ENCODE assay signal across 9 cellular contexts in the genomic region with DNA sequence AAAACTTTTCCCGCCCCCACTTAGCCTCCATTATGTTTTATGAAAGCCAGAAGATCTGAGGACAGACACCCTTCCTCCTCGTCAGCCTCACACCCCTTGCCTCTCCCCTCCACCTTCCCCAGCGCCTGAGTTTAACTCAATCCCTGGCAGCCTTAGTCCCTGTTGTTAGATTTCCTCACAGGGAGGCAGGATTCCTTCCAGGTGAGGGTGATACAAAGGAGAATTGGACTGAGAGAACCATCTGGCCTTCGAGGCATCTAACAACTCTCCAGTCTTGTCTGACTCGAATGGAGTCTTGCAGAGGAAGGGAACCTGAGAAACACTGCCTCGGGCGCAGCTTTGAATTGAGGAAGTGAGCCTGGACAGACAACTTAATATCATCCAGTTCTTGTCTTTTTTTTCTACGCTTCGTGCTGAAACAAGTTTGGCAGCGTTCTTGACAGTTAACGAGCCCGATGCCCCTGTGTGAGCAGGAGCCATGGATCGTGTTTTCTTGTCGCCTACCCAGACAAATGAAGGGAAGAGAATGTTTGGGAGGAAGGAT. TPM values are rescaled to one million over a fixed set of nuclear protein-coding genes. Genes with fewer than 3 reads are reported as not detected.
DNase-seq lines count a peak whose midpoint lies in the region; ATAC-seq, FAIRE-seq and TF ChIP-seq lines count a peak whose summit lies in the region.
"Had no signal": no experiment of that assay in that cellular context is flagged by ENCODE, and none has a peak within 500 bp of the region (broad histone marks: within the 10 kb centered on the region; RNA-seq: fewer than 3 reads in every experiment).

No MANE protein-coding gene starts in this region.

- peak overlapping the region; percentile 81 to 88 (median 85) for H3K4me3 Mint-ChIP-seq in CD4-positive, alpha-beta memory T cell

- ATAC-seq in pancreas: no peak
- no peak for ATAC-seq in GM18909 (IDR thresholded peaks at IDR 0.05; ENCODE audit: poor library complexity, unreplicated experiment)

- H3K4me1 ChIP-seq in CD4-positive, alpha-beta memory T cell (ENCODE audit: insufficient read depth, low read length): peaks cover 43% of the 10 kb centered on the region
- peaks cover 5% of the 10 kb centered on the region for H3K4me1 ChIP-seq in HAP-1
- H3K4me1 ChIP-seq in esophagus (ENCODE audit: control insufficient read depth in 2 of 2, insufficient read depth in 2 of 2, low read length in 1 of 2): peaks cover 4 to 11% of the 10 kb centered on the region in 2 donors
- H3K4me1 ChIP-seq in pancreas: peaks cover 6 to 11% (median 7%) of the 10 kb centered on the region in 3 donors

- POLR2A ChIA-PET in CD4-positive, alpha-beta memory T cell (lab: Charles Lee; ENCODE audit: partially characterized antibody): interaction anchor here (0.7 to 11.1 kb wide), 28 partner anchors 8 to 436 kb away, joined by 3 to 457 read pairs (median 4); a partner anchor contains a TSS

- no peaks in the 10 kb centered on the region for H3K9me3 Mint-ChIP-seq in CD4-positive, alpha-beta memory T cell

- H3K27me3 Mint-ChIP-seq in CD4-positive, alpha-beta memory T cell: no peaks in the 10 kb centered on the region

- peak overlapping the region; percentile 86 to 95 (median 89) for H3K27ac Mint-ChIP-seq in CD4-positive, alpha-beta memory T cell

- in situ Hi-C loops in HAP-1 (cut with MboI; ENCODE audit: low sequenced_read_pairs): loop anchor here (10.0 kb wide), 1 partner anchor 93 kb away; a partner anchor contains a TSS

- TF ChIP-seq CTCF in pancreas (IDR thresholded peaks at IDR 0.05): no peak

- peak overlapping the region in 1 of 2 donors; percentile 75 for H3K4me3 ChIP-seq in CD4-positive, alpha-beta memory T cell (ENCODE audit: low read length in 2 of 2)
- peak overlapping the region; percentile 90; the same call in 1 of the 2 replicates for H3K4me3 ChIP-seq in HAP-1
- peak overlapping the region; percentile 60 to 76 for H3K4me3 ChIP-seq in esophagus (ENCODE audit: low read depth in 1 of 2, low read length in 2 of 2)
- H3K4me3 ChIP-seq in pancreas: peak overlapping the region in 3 of 4 donors; percentile 52 to 80 (median 55)

- peak overlapping the region; percentile 72 for H3K27ac ChIP-seq in CD4-positive, alpha-beta memory T cell (ENCODE audit: low read depth, low read length)
- peak overlapping the region; percentile 96 to 98 for H3K27ac ChIP-seq in esophagus (ENCODE audit: low read depth in 2 of 2, low read length in 1 of 2)
- peak overlapping the region; percentile 90 to 99 (median 96) for H3K27ac ChIP-seq in pancreas

- H3K9me3 ChIP-seq in CD4-positive, alpha-beta memory T cell (ENCODE audit: control insufficient read depth in 1 of 2, low read length in 2 of 2): no peaks in the 10 kb centered on the region
- H3K9me3 ChIP-seq in HAP-1: no peaks in the 10 kb centered on the region
- H3K9me3 ChIP-seq in esophagus (ENCODE audit: control insufficient read depth in 2 of 2, insufficient read depth in 1 of 2, low read depth in 1 of 2, low read length in 1 of 2): no peaks in the 10 kb centered on the region
- no peaks in the 10 kb centered on the region for H3K9me3 ChIP-seq in pancreas

- no peak for DNase-seq in CD4-positive, alpha-beta memory T cell
- DNase-seq in HAP-1 (ENCODE audit: low spot score in 2 of 2) (no peak), SKM-1 (lab: John Stamatoyannopoulos, UW; ENCODE audit: unreplicated experiment) (peak; percentile 62), pancreas (no peak), GM03348 (ENCODE audit: low spot score) (no peak), HuH-7 (ENCODE audit: low spot score) (no peak)

- intact Hi-C loops in CD4-positive, alpha-beta memory T cell (cut with micrococcal nuclease): loop anchor here (1.0 to 10.0 kb wide), 6 partner anchors 8 to 165 kb away; a partner anchor contains a TSS
- intact Hi-C loops in pancreas (cut with DNase I): loop anchor here in 1 of 3 donors (5.0 kb wide), 1 partner anchor 95 kb away; a partner anchor contains a TSS

- CTCF ChIA-PET in CD4-positive, alpha-beta memory T cell (lab: Charles Lee; ENCODE audit: partially characterized antibody): interaction anchor here (0.9 to 1.9 kb wide), 4 partner anchors 8 to 81 kb away, joined by 3 to 5 read pairs (median 4); no protein-coding TSS in a partner anchor

- H3K36me3 Mint-ChIP-seq in CD4-positive, alpha-beta memory T cell: peaks cover 0 to 11% of the 10 kb centered on the region in 2 donors

- H3K4me1 Mint-ChIP-seq in CD4-positive, alpha-beta memory T cell: peaks cover 20 to 42% (median 32%) of the 10 kb centered on the region in 4 donors

- no peak for FAIRE-seq in pancreas (lab: Jason Lieb, UNC)

- no peaks in the 10 kb centered on the region for H3K36me3 ChIP-seq in CD4-positive, alpha-beta memory T cell (ENCODE audit: insufficient read depth, low read length)
- H3K36me3 ChIP-seq in HAP-1 (replicated peaks) (peaks cover 22% of the 10 kb centered on the region), esophagus (ENCODE audit: control insufficient read depth in 2 of 2, insufficient read depth in 2 of 2, low read length in 1 of 2) (peaks cover 9 to 18% of the 10 kb centered on the region in 2 donors), pancreas (peaks cover 0 to 5% (median 0%) of the 10 kb centered on the region in 3 donors)

- H3K27me3 ChIP-seq in CD4-positive, alpha-beta memory T cell (ENCODE audit: insufficient read depth, low read length): no peaks in the 10 kb centered on the region
- H3K27me3 ChIP-seq in HAP-1 (ENCODE audit: low read depth): no peaks in the 10 kb centered on the region
- no peaks in the 10 kb centered on the region for H3K27me3 ChIP-seq in esophagus (ENCODE audit: control insufficient read depth in 1 of 2, insufficient read depth in 2 of 2, low read length in 2 of 2)
- no peaks in the 10 kb centered on the region for H3K27me3 ChIP-seq in pancreas

- 11 to 14% methylated on average over 14 of the region's 14 CpGs for WGBS in esophagus, 2 donors
- WGBS in pancreas, 2 donors: 7 to 11% methylated on average over 14 of the region's 14 CpGs

RNA-seq across cellular contexts. Expression of a gene that starts 1.3 kb away (rescaled TPM):
- total RNA-seq in CD4-positive, alpha-beta memory T cell: 1 to 10 TPM; 5.8 to 6.1 TPM
- polyA plus RNA-seq in CD4-positive, alpha-beta memory T cell: 1 to 10 TPM in 1 of 2 donors, under 1 TPM in 1; 0.69 to 1.7 TPM
- polyA plus RNA-seq in esophagus (10 to 100 TPM; 15.2 to 29.4 TPM), pancreas (10 to 100 TPM; 26.7 to 31.4 TPM)
- total RNA-seq in pancreas: 10 to 100 TPM; 11.7 to 21.3 (median 13.5) TPM

RNA-seq across cellular contexts. Expression of a gene that starts 7.0 kb away (rescaled TPM):
- 10 to 100 TPM; 15.7 to 17.8 TPM for total RNA-seq in CD4-positive, alpha-beta memory T cell
- 1 to 10 TPM; 7.8 to 8.8 TPM for polyA plus RNA-seq in CD4-positive, alpha-beta memory T cell
- 1 to 10 TPM; 4.4 to 4.5 TPM for polyA plus RNA-seq in esophagus
- 1 to 10 TPM; 2.7 to 6.0 (median 4.5) TPM for total RNA-seq in pancreas
- 1 to 10 TPM; 5.5 to 6.9 TPM for polyA plus RNA-seq in pancreas

RNA-seq across cellular contexts. Expression of a gene that starts 30.5 kb away (rescaled TPM):
- 10 to 100 TPM; 28.9 to 29.3 TPM for total RNA-seq in CD4-positive, alpha-beta memory T cell
- polyA plus RNA-seq in CD4-positive, alpha-beta memory T cell: 1 to 10 TPM; 4.2 to 8.8 TPM
- polyA plus RNA-seq in esophagus: 1 to 10 TPM; 2.7 to 3.1 TPM
- 1 to 10 TPM; 3.1 to 5.6 (median 4.0) TPM for total RNA-seq in pancreas
- polyA plus RNA-seq in pancreas: 1 to 10 TPM; 4.8 to 5.4 TPM

RNA-seq across cellular contexts. Expression of a gene that starts 43.8 kb away (rescaled TPM):
- 10 to 100 TPM; 21.4 to 22.7 TPM for total RNA-seq in CD4-positive, alpha-beta memory T cell
- polyA plus RNA-seq in CD4-positive, alpha-beta memory T cell: 10 to 100 TPM; 31.7 to 33.8 TPM
- 10 to 100 TPM in 1 of 2 donors, 1 to 10 TPM in 1; 8.4 to 16.3 TPM for polyA plus RNA-seq in esophagus
- 10 to 100 TPM in 2 of 6 donors, 1 to 10 TPM in 4; 7.6 to 11.3 (median 9.6) TPM for total RNA-seq in pancreas
- polyA plus RNA-seq in pancreas: 10 to 100 TPM; 24.3 to 26.4 TPM

RNA-seq across cellular contexts. Expression of a gene that starts 55.2 kb away (rescaled TPM):
- 100 to 1,000 TPM; 648 to 657 TPM for total RNA-seq in CD4-positive, alpha-beta memory T cell
- polyA plus RNA-seq in CD4-positive, alpha-beta memory T cell: 100 to 1,000 TPM; 110 to 159 TPM
- polyA plus RNA-seq in esophagus: 1 to 10 TPM; 2.2 to 2.5 TPM
- 1 to 10 TPM; 1.1 to 9.1 (median 3.1) TPM for total RNA-seq in pancreas
- polyA plus RNA-seq in pancreas: 1 to 10 TPM in 1 of 2 donors, under 1 TPM in 1; 0.54 to 1.0 TPM
- total RNA-seq: LHCN-M2 had no signal

Comparison
In these comparisons a context has a peak if more than half of its experiments do, and no peak if none do; other contexts are left out.
1. RNA of a gene that starts 1.3 kb away (polyA plus RNA-seq): 26.7 to 31.4 TPM in pancreas and 15.2 to 29.4 TPM in esophagus; 0.69 to 1.7 TPM in CD4-positive, alpha-beta memory T cell; every median in the first group is over 4 times any median in the second.
2. Peak in every context shown above with its lines, with median percentiles within 50 percentile points of each other: H3K27ac ChIP-seq.